Comparison of ENCODE assay signal across 35 cellular contexts in genomic region chr1:59302297-59302696, GRCh38.
"Had no signal": no experiment of that assay in that cellular context is flagged by ENCODE, and none has a peak within 500 bp of the region (broad histone marks: within the 10 kb centered on the region; RNA-seq: fewer than 3 reads in every experiment).

No MANE protein-coding gene starts in this region.

- H3K27me3 ChIP-seq: MG63 had no signal

- H3K36me3 ChIP-seq: MG63 had no signal

- H3K4me3 ChIP-seq: MG63 had no signal

- DNase-seq: Karpas-422, Kasumi-1, MG63, MM.1S, NCI-H1048, NCI-H1092, NCI-H1092 treated with DMSO at 0.1 percent for 48 hours, NCI-H1105, NCI-H1105 treated with DMSO at 0.1 percent for 48 hours, NCI-H1417, NCI-H1417 treated with DMSO at 0.1 percent for 48 hours, NCI-H1436, NCI-H1436 treated with DMSO at 0.1 percent for 48 hours, NCI-H146, NCI-H1694, NCI-H1694 treated with DMSO at 0.1 percent for 48 hours, NCI-H187, NCI-H187 treated with DMSO at 0.1 percent for 48 hours, NCI-H1930, NCI-H2029, NCI-H2029 treated with DMSO at 0.1 percent for 48 hours, NCI-H2081, NCI-H2081 treated with DMSO at 0.1 percent for 48 hours, NCI-H2107, NCI-H2171, NCI-H2171 treated with DMSO at 0.1 percent for 48 hours, NCI-H2227 treated with DMSO at 0.1 percent for 48 hours, NCI-H226, NCI-H345, NCI-H446, NCI-H446 treated with DMSO at 0.1 percent for 48 hours, NCI-H510A, NCI-H510A treated with DMSO at 0.1 percent for 48 hours, NCI-H524, NCI-H524 treated with DMSO at 0.1 percent for 48 hours had no signal
